ENCODE assay signal across 10 cellular contexts in the genomic region with DNA sequence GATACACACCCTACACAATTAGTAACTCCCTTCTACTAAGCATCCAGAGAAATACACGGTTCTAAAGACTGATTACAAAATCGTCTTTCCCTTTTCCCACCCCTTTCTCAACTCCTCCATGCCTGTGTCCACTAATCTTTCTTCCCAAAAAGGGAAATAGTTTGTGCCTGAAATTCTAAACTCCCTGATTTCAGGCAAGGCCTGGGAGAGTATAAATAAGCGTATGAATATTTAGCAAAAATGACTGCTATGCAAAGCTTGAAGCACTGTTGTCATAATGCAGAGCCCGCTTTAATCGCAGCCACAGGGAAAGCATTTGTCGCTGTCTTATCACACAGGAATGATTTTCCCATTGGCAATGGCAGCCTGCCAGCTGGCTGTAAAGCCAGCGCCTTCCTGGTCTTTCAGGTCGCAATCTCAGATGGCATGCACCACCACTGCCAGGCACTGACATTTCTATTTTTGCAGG.
DNase-seq lines count a peak whose midpoint lies in the region; ATAC-seq and TF ChIP-seq lines count a peak whose summit lies in the region.
"Had no signal": no experiment of that assay in that cellular context is flagged by ENCODE, and none has a peak within 500 bp of the region (broad histone marks: within the 10 kb centered on the region; RNA-seq: fewer than 3 reads in every experiment).

No MANE protein-coding gene starts in this region.

- ATAC-seq in HG03159 (IDR thresholded peaks at IDR 0.05; ENCODE audit: unreplicated experiment) = no peak
- no peak for ATAC-seq in activated CD8-positive, alpha-beta T cell treated with anti-CD3 and anti-CD28 coated beads, Interleukin-2, amount 10 ng/mL, durations not matched to agents 7 days and 5 days

- CTCF ChIA-PET in activated CD8-positive, alpha-beta T cell treated with anti-CD3 and anti-CD28 coated beads, Interleukin-2, amount 10 ng/mL, durations not matched to agents 7 days and 5 days (lab: Charles Lee) = interaction anchor here (1.5 kb wide), 1 partner anchor 12 kb away, joined by 5 read pairs; no protein-coding TSS in a partner anchor

- intact Hi-C loops in prostate gland (cut with DNase I) = no loop called here

- H3K27me3 ChIP-seq in Peyer's patch (no peaks in the 10 kb centered on the region), prostate gland (replicated peaks; ENCODE audit: insufficient read depth) (no peaks in the 10 kb centered on the region)

- H3K9me3 Mint-ChIP-seq in activated CD8-positive, alpha-beta T cell treated with anti-CD3 and anti-CD28 coated beads, Interleukin-2, amount 10 ng/mL, durations not matched to agents 7 days and 5 days (ENCODE audit: insufficient read depth) = no peaks in the 10 kb centered on the region

- in situ Hi-C loops in G401 (cut with HindIII; ENCODE audit: low sequenced_read_pairs) = no loop called here

- no peak overlapping the region for H3K4me3 Mint-ChIP-seq in activated CD8-positive, alpha-beta T cell treated with anti-CD3 and anti-CD28 coated beads, Interleukin-2, amount 10 ng/mL, durations not matched to agents 7 days and 5 days

- H3K4me1 ChIP-seq in Peyer's patch (peaks cover 0 to 10% (median 0%) of the 10 kb centered on the region in 4 donors), prostate gland (replicated peaks) (no peaks in the 10 kb centered on the region)

- H3K27ac Mint-ChIP-seq in activated CD8-positive, alpha-beta T cell treated with anti-CD3 and anti-CD28 coated beads, Interleukin-2, amount 10 ng/mL, durations not matched to agents 7 days and 5 days = no peak overlapping the region

- peaks cover 3% of the 10 kb centered on the region for H3K4me1 Mint-ChIP-seq in activated CD8-positive, alpha-beta T cell treated with anti-CD3 and anti-CD28 coated beads, Interleukin-2, amount 10 ng/mL, durations not matched to agents 7 days and 5 days (ENCODE audit: low read depth)

- WGBS in prostate gland = 22% methylated on average over 8 of the region's 8 CpGs

- H3K9me3 ChIP-seq in Peyer's patch (no peaks in the 10 kb centered on the region), prostate gland (no peaks in the 10 kb centered on the region)
- H3K9me3 ChIP-seq: neutrophil had no signal

- H3K36me3 ChIP-seq in Peyer's patch (no peaks in the 10 kb centered on the region), prostate gland (no peaks in the 10 kb centered on the region)
- H3K36me3 ChIP-seq: neutrophil had no signal

- peaks cover 30% of the 10 kb centered on the region for H3K27me3 Mint-ChIP-seq in activated CD8-positive, alpha-beta T cell treated with anti-CD3 and anti-CD28 coated beads, Interleukin-2, amount 10 ng/mL, durations not matched to agents 7 days and 5 days (ENCODE audit: low read depth)

- POLR2A ChIA-PET in activated CD8-positive, alpha-beta T cell treated with anti-CD3 and anti-CD28 coated beads, Interleukin-2, amount 10 ng/mL, durations not matched to agents 7 days and 5 days (lab: Charles Lee) = no interaction called here

- TF ChIP-seq CTCF in Peyer's patch (IDR thresholded peaks at IDR 0.05) = no peak
- no peak for TF ChIP-seq CTCF in fibroblast of the aortic adventitia (IDR thresholded peaks at IDR 0.05; ENCODE audit: insufficient read depth, low read length)
- no peak for TF ChIP-seq CTCF in prostate gland (IDR thresholded peaks at IDR 0.05)

- DNase-seq in G401 (ENCODE audit: low spot score) (peak; percentile 85), Peyer's patch (peak in 2 of 3 donors; percentile 71 to 74), fibroblast of the aortic adventitia (ENCODE audit: low read depth) (peak; percentile 19), prostate gland (ENCODE audit: low spot score) (peak; percentile 67), activated gamma-delta T cell treated with Interleukin-2 at 50 U/mL for 16 hours (no peak), iPS-NIHi7 (ENCODE audit: extremely low spot score) (no peak)
- no peak for DNase-seq in activated CD8-positive, alpha-beta T cell treated with anti-CD3 and anti-CD28 coated beads, Interleukin-2, amount 10 ng/mL, durations not matched to agents 7 days and 5 days
- DNase-seq: activated CD4-positive, CD25-positive, alpha-beta regulatory T cell had no signal

- no peak for TF ChIP-seq POLR2A in Peyer's patch (IDR thresholded peaks at IDR 0.05)
- TF ChIP-seq POLR2A in prostate gland (IDR thresholded peaks at IDR 0.05) = no peak

- H3K4me3 ChIP-seq in Peyer's patch = peak overlapping the region in 1 of 4 donors; percentile 11
- no peak overlapping the region for H3K4me3 ChIP-seq in fibroblast of the aortic adventitia (ENCODE audit: low read depth, low read length)
- H3K4me3 ChIP-seq in prostate gland = no peak overlapping the region

- H3K36me3 Mint-ChIP-seq in activated CD8-positive, alpha-beta T cell treated with anti-CD3 and anti-CD28 coated beads, Interleukin-2, amount 10 ng/mL, durations not matched to agents 7 days and 5 days (ENCODE audit: low read depth) = no peaks in the 10 kb centered on the region

- H3K27ac ChIP-seq in Peyer's patch (peak overlapping the region in 1 of 4 donors; percentile 3), prostate gland (peak overlapping the region in 1 of 2 donors; percentile 33)
- H3K27ac ChIP-seq: neutrophil had no signal

Comparison
In these comparisons a context has a peak if more than half of its experiments do, and no peak if none do; other contexts are left out.
1. DNase-seq: peak in G401 (single experiment), Peyer's patch (2 of 3), fibroblast of the aortic adventitia (single experiment) and prostate gland (single experiment); none in activated gamma-delta T cell treated with Interleukin-2 at 50 U/mL for 16 hours (single experiment), iPS-NIHi7 (single experiment) and activated CD8-positive, alpha-beta T cell treated with anti-CD3 and anti-CD28 coated beads, Interleukin-2, amount 10 ng/mL, durations not matched to agents 7 days and 5 days (single experiment).